In the genomic region with DNA sequence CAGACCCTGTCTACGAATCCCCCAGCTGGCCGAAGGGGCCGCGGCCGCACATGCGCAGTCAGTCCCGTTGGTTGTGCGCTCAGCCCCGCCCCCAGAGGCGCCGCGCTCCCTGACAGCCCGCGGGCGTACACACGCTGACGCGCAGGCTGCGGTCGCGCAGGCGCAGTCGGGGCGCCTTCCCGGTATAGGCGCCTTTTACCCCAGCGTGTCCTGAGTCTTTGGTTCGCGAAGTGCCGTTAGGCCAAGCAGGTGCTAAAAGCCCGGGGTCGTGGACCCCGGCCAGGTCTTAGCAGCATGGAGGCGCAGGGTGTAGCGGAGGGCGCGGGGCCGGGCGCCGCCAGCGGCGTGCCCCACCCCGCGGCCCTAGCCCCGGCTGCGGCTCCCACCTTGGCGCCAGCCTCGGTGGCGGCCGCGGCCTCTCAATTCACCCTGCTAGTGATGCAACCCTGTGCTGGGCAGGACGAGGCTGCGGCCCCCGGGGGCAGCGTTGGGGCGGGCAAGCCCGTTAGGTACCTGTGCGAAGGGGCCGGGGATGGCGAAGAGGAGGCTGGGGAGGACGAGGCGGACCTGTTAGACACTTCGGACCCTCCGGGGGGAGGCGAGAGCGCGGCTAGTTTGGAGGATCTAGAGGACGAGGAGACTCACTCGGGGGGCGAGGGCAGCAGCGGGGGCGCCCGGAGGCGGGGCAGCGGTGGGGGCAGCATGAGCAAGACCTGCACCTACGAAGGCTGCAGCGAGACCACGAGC, we compare ENCODE assay signal across 8 cellular contexts. TPM values are rescaled to one million over a fixed set of nuclear protein-coding genes. Genes with fewer than 3 reads are reported as not detected.
DNase-seq lines count a peak whose midpoint lies in the region; ATAC-seq and TF ChIP-seq lines count a peak whose summit lies in the region.

A gene with protein sequence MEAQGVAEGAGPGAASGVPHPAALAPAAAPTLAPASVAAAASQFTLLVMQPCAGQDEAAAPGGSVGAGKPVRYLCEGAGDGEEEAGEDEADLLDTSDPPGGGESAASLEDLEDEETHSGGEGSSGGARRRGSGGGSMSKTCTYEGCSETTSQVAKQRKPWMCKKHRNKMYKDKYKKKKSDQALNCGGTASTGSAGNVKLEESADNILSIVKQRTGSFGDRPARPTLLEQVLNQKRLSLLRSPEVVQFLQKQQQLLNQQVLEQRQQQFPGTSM (plus strand): TSS at position 159 of the 747 bp plus-strand sequence. CDS start 136 bp downstream, at position 295.

- H3K27ac ChIP-seq in IMR-90 (ENCODE audit: insufficient read depth, low read length) (peak within 1 kb of the TSS; percentile 31; the same call in 1 of the 2 replicates), Panc1 (ENCODE audit: low read length) (peak within 1 kb of the TSS; percentile 72), esophagus squamous epithelium (peak within 1 kb of the TSS; percentile 69 to 89 (median 80))

- H3K36me3 ChIP-seq in IMR-90 (ENCODE audit: control insufficient read depth, insufficient read depth, low read length) (no peaks in the 10 kb centered on the region), Panc1 (ENCODE audit: control insufficient read depth, insufficient read depth, low read length) (no peaks in the 10 kb centered on the region), esophagus squamous epithelium (no peaks in the 10 kb centered on the region)

- no peaks in the 10 kb centered on the region for H3K9me1 ChIP-seq in IMR-90 (ENCODE audit: insufficient read depth, low read length)

- H2AK5ac ChIP-seq in IMR-90 (ENCODE audit: low read depth, low read length) = no peak within 1 kb of the TSS

- peak within 1 kb of the TSS; percentile 92 for H3K4me3 Mint-ChIP-seq in activated T-cell treated with anti-CD3 and anti-CD28 coated beads, Interleukin-2, amount 50 U/mL, for 4 hours
- peak within 1 kb of the TSS; percentile 92 to 98 (median 96) for H3K4me3 Mint-ChIP-seq in naive B cell
- peak within 1 kb of the TSS; percentile 89 for H3K4me3 Mint-ChIP-seq in stimulated activated effector memory CD8-positive, alpha-beta T cell treated with anti-CD3 and anti-CD28 coated beads, Interleukin-12 subunit alpha, Interleukin-12 subunit beta, amount 100 ng/mL, for 72 hours

- CTCF ChIA-PET in IMR-90 (lab: Yijun Ruan, JAX) (interaction anchor here (0.6 to 0.7 kb wide), 2 partner anchors 290 to 815 kb away, joined by 3 to 4 read pairs; no protein-coding TSS in a partner anchor), Panc1 (lab: Charles Lee) (no interaction called here)

- peak within 1 kb of the TSS; percentile 96 for H4K5ac ChIP-seq in IMR-90 (ENCODE audit: low read depth, low read length)

- DNase-seq in DMS53 (lab: John Stamatoyannopoulos, UW) (peak; percentile 92), IMR-90 (peak; percentile 81), Panc1 (ENCODE audit: low read depth, low spot score) (no peak), esophagus squamous epithelium (lab: John Stamatoyannopoulos, UW) (peak; percentile 26), naive B cell (peak; percentile 91)
- peak; percentile 90 for DNase-seq in activated T-cell treated with anti-CD3 and anti-CD28 coated beads, Interleukin-2, amount 50 U/mL, for 4 hours
- peak; percentile 88 to 95 for DNase-seq in stimulated activated effector memory CD8-positive, alpha-beta T cell treated with anti-CD3 and anti-CD28 coated beads, Interleukin-12 subunit alpha, Interleukin-12 subunit beta, amount 100 ng/mL, for 72 hours (ENCODE audit: low spot score in 2 of 2)

- 1% methylated on average over 19 of the region's 78 CpGs; no CpG with 5 or more reads in 1 of the 2 experiments for WGBS in IMR-90 (ENCODE audit: extremely low coverage in 2 of 2, insufficient read length in 1 of 2), 2 experiments
- WGBS in esophagus squamous epithelium, 2 donors = 0% methylated on average over 5 to 9 of the region's 78 CpGs

- peak within 1 kb of the TSS; percentile 97 for H3K4me2 ChIP-seq in IMR-90 (ENCODE audit: low read depth, low read length)

- peaks cover 4% of the 10 kb centered on the region for H3K27me3 Mint-ChIP-seq in activated T-cell treated with anti-CD3 and anti-CD28 coated beads, Interleukin-2, amount 50 U/mL, for 4 hours (ENCODE audit: low read depth)
- peaks cover 5 to 8% (median 6%) of the 10 kb centered on the region in 3 donors for H3K27me3 Mint-ChIP-seq in naive B cell

- H4K91ac ChIP-seq in IMR-90 (ENCODE audit: insufficient read depth, low read depth, low read length) = peak within 1 kb of the TSS; percentile 72

- H3K9me3 ChIP-seq in IMR-90 (ENCODE audit: control insufficient read depth, insufficient read depth, low read length) = no peaks in the 10 kb centered on the region
- no peaks in the 10 kb centered on the region for H3K9me3 ChIP-seq in Panc1 (ENCODE audit: control insufficient read depth, insufficient read depth, low read depth, low read length)
- H3K9me3 ChIP-seq in esophagus squamous epithelium = no peaks in the 10 kb centered on the region

- no peak within 1 kb of the TSS for H2BK120ac ChIP-seq in IMR-90 (ENCODE audit: low read depth, low read length)

- ATAC-seq in GM21528 (IDR thresholded peaks at IDR 0.05; ENCODE audit: low FRiP score, unreplicated experiment) (peak; percentile 85), IMR-90 (ENCODE audit: low read depth) (peak; percentile 99), Panc1 (peak; percentile 98), naive B cell (ENCODE audit: low read depth in 2 of 2) (peak; percentile 92 to 93)
- ATAC-seq in activated T-cell treated with anti-CD3 and anti-CD28 coated beads, Interleukin-2, amount 50 U/mL, for 4 hours = peak; percentile 92 to 93
- ATAC-seq in stimulated activated effector memory CD8-positive, alpha-beta T cell treated with anti-CD3 and anti-CD28 coated beads, Interleukin-12 subunit alpha, Interleukin-12 subunit beta, amount 100 ng/mL, for 72 hours = peak; percentile 90

- H2BK20ac ChIP-seq in IMR-90 (ENCODE audit: low read depth, low read length) = no peak within 1 kb of the TSS

- in situ Hi-C loops in IMR-90 (cut with MboI; ENCODE audit: low sequenced_read_pairs) (no loop called here), Panc1 (cut with HindIII; ENCODE audit: low pct_unique_long_range_greater_than_20kb, low sequenced_read_pairs) (no loop called here)

- H3K4me1 ChIP-seq in IMR-90 (ENCODE audit: control insufficient read depth, insufficient read depth, low read length) = no peaks in the 10 kb centered on the region
- peaks cover 9% of the 10 kb centered on the region; the same call in 1 of the 2 replicates for H3K4me1 ChIP-seq in Panc1 (ENCODE audit: control insufficient read depth, insufficient read depth, low read length)
- H3K4me1 ChIP-seq in esophagus squamous epithelium = peaks cover 5 to 50% (median 18%) of the 10 kb centered on the region in 3 donors

- H3K23ac ChIP-seq in IMR-90 (ENCODE audit: low read depth, low read length) = peak within 1 kb of the TSS; percentile 74

- no TSS peak for BruUV-seq in IMR-90 (replicated peaks; lab: Mats Ljungman, UMichigan)
- BruUV-seq in Panc1 (replicated peaks; lab: Mats Ljungman, UMichigan) = no TSS peak

- no peaks in the 10 kb centered on the region for H3K9me3 Mint-ChIP-seq in activated T-cell treated with anti-CD3 and anti-CD28 coated beads, Interleukin-2, amount 50 U/mL, for 4 hours
- no peaks in the 10 kb centered on the region for H3K9me3 Mint-ChIP-seq in naive B cell
- no peaks in the 10 kb centered on the region for H3K9me3 Mint-ChIP-seq in stimulated activated effector memory CD8-positive, alpha-beta T cell treated with anti-CD3 and anti-CD28 coated beads, Interleukin-12 subunit alpha, Interleukin-12 subunit beta, amount 100 ng/mL, for 72 hours

- H4K20me1 ChIP-seq in IMR-90 (ENCODE audit: insufficient read depth, low read length) = no peaks in the 10 kb centered on the region; the same call in 1 of the 2 replicates

- intact Hi-C loops in IMR-90 (cut with micrococcal nuclease) (loop anchor here (10.0 kb wide), 1 partner anchor 474 kb away; a partner anchor contains a TSS), Panc1 (cut with micrococcal nuclease; ENCODE audit: unreplicated experiment) (no loop called here), esophagus squamous epithelium (cut with DNase I) (no loop called here)

- H3K4me1 Mint-ChIP-seq in activated T-cell treated with anti-CD3 and anti-CD28 coated beads, Interleukin-2, amount 50 U/mL, for 4 hours (ENCODE audit: low read depth) = peaks cover 48% of the 10 kb centered on the region
- H3K4me1 Mint-ChIP-seq in naive B cell = peaks cover 25 to 50% (median 45%) of the 10 kb centered on the region in 3 donors
- peaks cover 38% of the 10 kb centered on the region for H3K4me1 Mint-ChIP-seq in stimulated activated effector memory CD8-positive, alpha-beta T cell treated with anti-CD3 and anti-CD28 coated beads, Interleukin-12 subunit alpha, Interleukin-12 subunit beta, amount 100 ng/mL, for 72 hours

- TF ChIP-seq RAD21 in IMR-90 (IDR thresholded peaks at IDR 0.05; ENCODE audit: low read length) = no peak

- TF ChIP-seq POLR2A in IMR-90 (IDR thresholded peaks at IDR 0.05; ENCODE audit: low read depth, low read length) (no peak), esophagus squamous epithelium (IDR thresholded peaks at IDR 0.05) (peak in 1 of 4 donors; percentile 67)

- peak within 1 kb of the TSS; percentile 63 for H3K9ac ChIP-seq in IMR-90 (ENCODE audit: low read depth, low read length)

- peak within 1 kb of the TSS; percentile 89 to 97 for H4K8ac ChIP-seq in IMR-90 (ENCODE audit: low read depth in 2 of 2, low read length in 2 of 2)

- peak within 1 kb of the TSS; percentile 46 for H2AK9ac ChIP-seq in IMR-90 (replicated peaks; ENCODE audit: low read depth, low read length, poor library complexity)

- no peak; the same call in 1 of the 2 replicates for TF ChIP-seq CTCF in IMR-90 (conservative IDR thresholded peaks at IDR 0.05; ENCODE audit: low read depth, low read length)
- no peak for TF ChIP-seq CTCF in Panc1 (IDR thresholded peaks at IDR 0.05)
- peak in 3 of 6 experiments; percentile 8 to 48 (median 22) for TF ChIP-seq CTCF in esophagus squamous epithelium (IDR thresholded peaks at IDR 0.05)

- dilution Hi-C loops in IMR-90 (cut with HindIII; ENCODE audit: low sequenced_read_pairs, unreplicated experiment) = no loop called here

- H3K56ac ChIP-seq in IMR-90 (ENCODE audit: extremely low read depth, insufficient read depth, low read length) = peak within 1 kb of the TSS; percentile 44; the same call in 1 of the 2 replicates

- peak within 1 kb of the TSS; percentile 88 to 99 (median 95) for H3K27ac Mint-ChIP-seq in naive B cell
- peak within 1 kb of the TSS; percentile 96 for H3K27ac Mint-ChIP-seq in stimulated activated effector memory CD8-positive, alpha-beta T cell treated with anti-CD3 and anti-CD28 coated beads, Interleukin-12 subunit alpha, Interleukin-12 subunit beta, amount 100 ng/mL, for 72 hours

- peaks cover 8 to 27% of the 10 kb centered on the region in 2 experiments for H3K79me1 ChIP-seq in IMR-90 (ENCODE audit: low read depth in 1 of 2, low read length in 2 of 2)

- no peak within 1 kb of the TSS for H3K18ac ChIP-seq in IMR-90 (ENCODE audit: low read depth, low read length)

- peak within 1 kb of the TSS; percentile 39 for H3K14ac ChIP-seq in IMR-90 (replicated peaks; ENCODE audit: low read depth, low read length)

- H3K27me3 ChIP-seq in IMR-90 (ENCODE audit: control insufficient read depth, insufficient read depth, low read length) (no peaks in the 10 kb centered on the region), Panc1 (ENCODE audit: control insufficient read depth, insufficient read depth, low read length) (peaks cover 4% of the 10 kb centered on the region; the same call in 1 of the 2 replicates), esophagus squamous epithelium (no peaks in the 10 kb centered on the region)

- peak within 1 kb of the TSS; percentile 94 for H2AFZ ChIP-seq in IMR-90 (replicated peaks; ENCODE audit: low read length, poor library complexity)

- POLR2A ChIA-PET in IMR-90 (lab: Charles Lee; ENCODE audit: unreplicated experiment) (no interaction called here), Panc1 (lab: Charles Lee) (no interaction called here)

- peak within 1 kb of the TSS; percentile 76; the same call in 1 of the 2 replicates for H3K4ac ChIP-seq in IMR-90 (ENCODE audit: low read depth, low read length)

- peak within 1 kb of the TSS; percentile 85 for H3K4me3 ChIP-seq in IMR-90 (ENCODE audit: insufficient read depth, low read depth, low read length)
- peak within 1 kb of the TSS; percentile 70 to 76 for H3K4me3 ChIP-seq in Panc1 (ENCODE audit: low read depth in 2 of 2, low read length in 2 of 2)
- H3K4me3 ChIP-seq in esophagus squamous epithelium = peak within 1 kb of the TSS; percentile 65 to 94 (median 88)

- no peak within 1 kb of the TSS for H2BK15ac ChIP-seq in IMR-90 (ENCODE audit: low read depth, low read length)

- peaks cover 2% of the 10 kb centered on the region for H3K36me3 Mint-ChIP-seq in activated T-cell treated with anti-CD3 and anti-CD28 coated beads, Interleukin-2, amount 50 U/mL, for 4 hours (ENCODE audit: insufficient read depth)
- no peaks in the 10 kb centered on the region for H3K36me3 Mint-ChIP-seq in naive B cell
- peaks cover 34% of the 10 kb centered on the region for H3K36me3 Mint-ChIP-seq in stimulated activated effector memory CD8-positive, alpha-beta T cell treated with anti-CD3 and anti-CD28 coated beads, Interleukin-12 subunit alpha, Interleukin-12 subunit beta, amount 100 ng/mL, for 72 hours

- H2BK5ac ChIP-seq in IMR-90 (ENCODE audit: low read depth, low read length, poor library complexity, severe bottlenecking) = peak within 1 kb of the TSS; percentile 17

RNA-seq across cellular contexts. Expression of the gene that starts here (rescaled TPM):
- total RNA-seq in IMR-90 (2012; rRNA removed) (0.54 and 0.83 TPM in 2 replicates), Panc1 (2021; ENCODE audit: unreplicated experiment) (2.9 TPM), esophagus squamous epithelium (1 to 10 TPM in 3 of 4 donors, under 1 TPM in 1; 0.97 to 3.8 (median 1.7) TPM)
- polyA plus RNA-seq in IMR-90 (2012; rRNA removed) (2.2 and 2.7 TPM in 2 replicates), naive B cell (ENCODE audit: low read depth in 6 of 6) (10 to 100 TPM in 1 of 6 donors, 1 to 10 TPM in 5; 3.3 to 10.3 (median 6.1) TPM)
- 1.1 and 1.5 TPM in 2 replicates for polyA plus RNA-seq in IMR-90 (2012; cell fraction: cytosol; rRNA removed)
- 2.0 and 5.4 TPM in 2 replicates for polyA plus RNA-seq in IMR-90 (2012; cell fraction: nucleus; rRNA removed; ENCODE audit: low replicate concordance)
- 1.6 TPM for polyA plus RNA-seq in Panc1 (2012; ENCODE audit: insufficient read length)
- 10 to 100 TPM in 2 of 3 donors, 1 to 10 TPM in 1; 9.7 to 10.8 (median 10.4) TPM for total RNA-seq in activated T-cell treated with anti-CD3 and anti-CD28 coated beads, Interleukin-2, amount 50 U/mL, for 4 hours
